Comparison of ENCODE assay signal across 30 cellular contexts in the genomic region with DNA sequence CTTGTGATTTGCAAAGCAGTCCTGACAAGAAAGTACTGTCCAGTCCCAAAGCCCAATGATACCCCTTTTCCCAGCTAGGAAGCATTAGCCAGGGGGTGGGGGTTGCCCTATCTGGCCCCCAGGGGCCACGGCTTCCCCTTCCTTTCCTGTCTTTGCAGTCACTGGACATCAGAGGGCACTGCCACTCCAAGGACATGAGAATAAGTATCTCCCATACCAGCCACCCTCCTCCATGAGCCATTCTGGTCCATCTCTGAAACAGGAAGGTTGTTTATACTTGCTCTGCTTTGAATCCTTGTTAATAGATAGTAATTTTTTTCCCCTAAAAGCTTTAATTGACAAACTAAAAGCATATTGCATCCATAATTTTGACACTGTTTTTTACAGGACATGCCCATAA.
"Had no signal": no experiment of that assay in that cellular context is flagged by ENCODE, and none has a peak within 500 bp of the region (broad histone marks: within the 10 kb centered on the region; RNA-seq: fewer than 3 reads in every experiment).

No MANE protein-coding gene starts in this region.

- H3K4me1 Mint-ChIP-seq: activated CD4-positive, alpha-beta T cell treated with anti-CD3 and anti-CD28 coated beads, Interleukin-2, amount 10 ng/mL, durations not matched to agents 24 days and 14 days had no signal

- H3K27me3 ChIP-seq: gastroesophageal sphincter, hepatocyte, uterus had no signal

- H3K27me3 Mint-ChIP-seq: activated CD4-positive, alpha-beta memory T cell treated with anti-CD3 and anti-CD28 coated beads for 36 hours; activated CD4-positive, alpha-beta T cell treated with anti-CD3 and anti-CD28 coated beads, Interleukin-2, amount 10 ng/mL, durations not matched to agents 24 days and 14 days; activated naive CD8-positive, alpha-beta T cell; activated T-cell treated with anti-CD3 and anti-CD28 coated beads, Interleukin-2, amount 50 U/mL, for 24 hours; central memory CD8-positive, alpha-beta T cell; naive thymus-derived CD4-positive, alpha-beta T cell; stimulated activated naive CD8-positive, alpha-beta T cell treated with anti-CD3 and anti-CD28 coated beads, Interleukin-15, Interleukin-2, amounts not matched to agents 100 ng/mL and 50 ng/mL, for 24 hours; type B pancreatic cell had no signal

- H3K9me3 Mint-ChIP-seq: activated CD4-positive, alpha-beta memory T cell treated with anti-CD3 and anti-CD28 coated beads for 36 hours; activated CD4-positive, alpha-beta T cell treated with anti-CD3 and anti-CD28 coated beads, Interleukin-2, amount 10 ng/mL, durations not matched to agents 24 days and 14 days; activated T-cell treated with anti-CD3 and anti-CD28 coated beads, Interleukin-2, amount 50 U/mL, for 24 hours; central memory CD8-positive, alpha-beta T cell; mesothelial cell of epicardium; naive thymus-derived CD4-positive, alpha-beta T cell; stimulated activated naive CD8-positive, alpha-beta T cell treated with anti-CD3 and anti-CD28 coated beads, Interleukin-15, Interleukin-2, amounts not matched to agents 100 ng/mL and 50 ng/mL, for 24 hours; T-helper 1 cell treated with Interleukin-12 subunit alpha and Interleukin-12 subunit beta and Interleukin-4 antibody, amounts not matched to agents 30 μg/mL and 1 μg/mL, for 36 hours; type B pancreatic cell had no signal

- H2AFZ ChIP-seq: hepatocyte had no signal

- H3K36me3 ChIP-seq: uterus had no signal

- ATAC-seq: gastroesophageal sphincter; left cardiac atrium; left ventricle myocardium superior; naive thymus-derived CD4-positive, alpha-beta T cell; sciatic nerve had no signal

- FAIRE-seq: bronchial epithelial cell, colon, endometrium, keratinocyte had no signal

- H3K4me2 ChIP-seq: hepatocyte had no signal

- H3K9me3 ChIP-seq: gastroesophageal sphincter, uterus had no signal

- H3K27ac Mint-ChIP-seq: activated CD4-positive, alpha-beta memory T cell treated with anti-CD3 and anti-CD28 coated beads for 36 hours; activated CD4-positive, alpha-beta T cell treated with anti-CD3 and anti-CD28 coated beads, Interleukin-2, amount 10 ng/mL, durations not matched to agents 24 days and 14 days; activated naive CD8-positive, alpha-beta T cell; activated T-cell treated with anti-CD3 and anti-CD28 coated beads, Interleukin-2, amount 50 U/mL, for 24 hours; mesothelial cell of epicardium; stimulated activated naive CD8-positive, alpha-beta T cell treated with anti-CD3 and anti-CD28 coated beads, Interleukin-15, Interleukin-2, amounts not matched to agents 100 ng/mL and 50 ng/mL, for 24 hours; T-helper 1 cell treated with Interleukin-12 subunit alpha and Interleukin-12 subunit beta and Interleukin-4 antibody, amounts not matched to agents 30 μg/mL and 1 μg/mL, for 36 hours; type B pancreatic cell had no signal

- H3K4me3 ChIP-seq: gastroesophageal sphincter, hepatocyte, skin epidermis, uterus had no signal

- H3K79me2 ChIP-seq: hepatocyte had no signal

- H3K4me3 Mint-ChIP-seq: activated CD4-positive, alpha-beta memory T cell treated with anti-CD3 and anti-CD28 coated beads for 36 hours; activated CD4-positive, alpha-beta T cell treated with anti-CD3 and anti-CD28 coated beads, Interleukin-2, amount 10 ng/mL, durations not matched to agents 24 days and 14 days; activated naive CD8-positive, alpha-beta T cell; activated T-cell treated with anti-CD3 and anti-CD28 coated beads, Interleukin-2, amount 50 U/mL, for 24 hours; central memory CD8-positive, alpha-beta T cell; mesothelial cell of epicardium; naive thymus-derived CD4-positive, alpha-beta T cell; stimulated activated naive CD8-positive, alpha-beta T cell treated with anti-CD3 and anti-CD28 coated beads, Interleukin-15, Interleukin-2, amounts not matched to agents 100 ng/mL and 50 ng/mL, for 24 hours; T-helper 1 cell treated with Interleukin-12 subunit alpha and Interleukin-12 subunit beta and Interleukin-4 antibody, amounts not matched to agents 30 μg/mL and 1 μg/mL, for 36 hours; type B pancreatic cell had no signal

- H3K27ac ChIP-seq: gastroesophageal sphincter, hepatocyte, skin epidermis, uterus had no signal

- DNase-seq: activated CD4-positive, alpha-beta memory T cell treated with anti-CD3 and anti-CD28 coated beads for 36 hours; activated CD4-positive, alpha-beta T cell treated with anti-CD3 and anti-CD28 coated beads, Interleukin-2, amount 10 ng/mL, durations not matched to agents 24 days and 14 days; activated CD4-positive, CD25-positive, alpha-beta regulatory T cell treated with anti-CD3 and anti-CD28 coated beads, Interleukin-2, amount 50 U/mL, for 72 hours; activated CD8-positive, alpha-beta memory T cell treated with anti-CD3 and anti-CD28 coated beads, Interleukin-2, amount 50 U/mL, for 48 hours; activated naive CD4-positive, alpha-beta T cell; activated T-cell treated with anti-CD3 and anti-CD28 coated beads, Interleukin-2, amount 50 U/mL, for 24 hours; anterior cingulate cortex; dermis blood vessel endothelial cell; effector CD4-positive, alpha-beta T cell; left cardiac atrium; left ventricle myocardium superior; naive thymus-derived CD4-positive, alpha-beta T cell; stimulated activated CD4-positive, alpha-beta T cell treated with anti-CD3 and anti-CD28 coated beads, Interleukin-12 subunit alpha, Interleukin-12 subunit beta, amount 100 ng/mL, for 4 hours; stimulated activated CD4-positive, alpha-beta T cell treated with anti-CD3 and anti-CD28 coated beads, Interleukin-4, amount 100 ng/mL, for 1 hour; T-helper 9 cell; uterus had no signal
